ENCODE assay signal across 8 cellular contexts in genomic region chr12:53180270-53180930, GRCh38. TPM values are rescaled to one million over a fixed set of nuclear protein-coding genes. Genes with fewer than 3 reads are reported as not detected.
DNase-seq lines count a peak whose midpoint lies in the region; TF ChIP-seq lines count a peak whose summit lies in the region.

CSAD (minus strand) TSS chr12:53180925; CDS start chr12:53173470, 7,455 bp downstream.
ZNF740 (plus strand) TSS chr12:53180722; CDS start chr12:53181984, 1,262 bp downstream.

- DNase-seq in GF-D8 (lab: John Stamatoyannopoulos, UW) (peak; percentile 90), HEK293T (ENCODE audit: extremely low spot score) (peak; percentile 98), MV-4-11 (lab: John Stamatoyannopoulos, UW) (peak; percentile 95), SJSA1 (ENCODE audit: low read depth in 1 of 2, low spot score in 2 of 2) (peak; percentile 94 to 99), foreskin melanocyte (peak; percentile 95), neuronal stem cell (ENCODE audit: low spot score) (peak; percentile 97)
- DNase-seq in activated naive CD4-positive, alpha-beta T cell (lab: John Stamatoyannopoulos, UW): peak; percentile 89 to 96 (median 91)

- WGBS in neuronal stem cell (ENCODE audit: extremely low coverage in 2 of 2, insufficient read length in 2 of 2, insufficient replicate concordance in 1 of 2), 2 donors: no CpG with 5 or more reads among the region's 67 CpGs

- H3K36me3 ChIP-seq in SJSA1 (peaks cover 35% of the 10 kb centered on the region), neuronal stem cell (replicated peaks in 1 of 2; ENCODE audit: control insufficient read depth in 2 of 2, insufficient read depth in 2 of 2, low read length in 2 of 2) (peaks cover 19 to 38% of the 10 kb centered on the region in 2 donors), subcutaneous abdominal adipose tissue (ENCODE audit: control insufficient read depth in 5 of 5, insufficient read depth in 5 of 5, low read length in 5 of 5) (peaks cover 13 to 32% (median 22%) of the 10 kb centered on the region in 5 donors)

- no peak within 1 kb of the TSS for H2BK12ac ChIP-seq in neuronal stem cell (ENCODE audit: low read length)

- peak within 1 kb of the TSS; percentile 90 for H2BK15ac ChIP-seq in neuronal stem cell (ENCODE audit: low read length)

- peaks cover 4% of the 10 kb centered on the region for H3K79me1 ChIP-seq in neuronal stem cell (ENCODE audit: low read depth, low read length)

- H3K27ac ChIP-seq in SJSA1 (peak within 1 kb of the TSS; percentile 34), neuronal stem cell (replicated peaks; ENCODE audit: low read length) (peak within 1 kb of the TSS; percentile 100), subcutaneous abdominal adipose tissue (ENCODE audit: low read depth, low read length) (peak within 1 kb of the TSS; percentile 87)

- peak within 1 kb of the TSS; percentile 95 for H2AFZ ChIP-seq in neuronal stem cell (ENCODE audit: low read length)

- H3K4me1 ChIP-seq in SJSA1 (replicated peaks) (peaks cover 13% of the 10 kb centered on the region), neuronal stem cell (ENCODE audit: control insufficient read depth in 2 of 2, insufficient read depth in 1 of 2, low read depth in 1 of 2, low read length in 2 of 2) (peaks cover 13 to 21% of the 10 kb centered on the region in 2 donors), subcutaneous abdominal adipose tissue (ENCODE audit: control insufficient read depth in 5 of 5, insufficient read depth in 5 of 5, low read length in 5 of 5) (peaks cover 16 to 61% (median 48%) of the 10 kb centered on the region in 5 donors)

- CTCF ChIA-PET in HEK293T (lab: Yijun Ruan, JAX): interaction anchor here (1.1 to 1.8 kb wide), 2 partner anchors 31 to 172 kb away, joined by 3 to 4 read pairs; no protein-coding TSS in a partner anchor

- H4K91ac ChIP-seq in neuronal stem cell (ENCODE audit: low read depth, low read length, poor library complexity): peak within 1 kb of the TSS; percentile 69

- H3K4ac ChIP-seq in neuronal stem cell (ENCODE audit: low read length): peak within 1 kb of the TSS; percentile 94

- peak within 1 kb of the TSS; percentile 72 for H2BK120ac ChIP-seq in neuronal stem cell (ENCODE audit: low read depth, low read length)

- H4K8ac ChIP-seq in neuronal stem cell (ENCODE audit: low read depth, low read length): peak within 1 kb of the TSS; percentile 100

- H3K23ac ChIP-seq in neuronal stem cell (ENCODE audit: low read depth, low read length, poor library complexity): peak within 1 kb of the TSS; percentile 98

- peak within 1 kb of the TSS; percentile 100 for H3K18ac ChIP-seq in neuronal stem cell (ENCODE audit: low read length)

- H3K14ac ChIP-seq in neuronal stem cell (ENCODE audit: low read length): peak within 1 kb of the TSS; percentile 100

- peak within 1 kb of the TSS; percentile 93 for H2BK5ac ChIP-seq in neuronal stem cell (ENCODE audit: low read length)

- H3K4me3 ChIP-seq in SJSA1: peak within 1 kb of the TSS; percentile 55
- peak within 1 kb of the TSS; percentile 72 to 96 for H3K4me3 ChIP-seq in neuronal stem cell (ENCODE audit: low read length in 2 of 2)
- peak within 1 kb of the TSS; percentile 74 to 91 (median 85) for H3K4me3 ChIP-seq in subcutaneous abdominal adipose tissue (ENCODE audit: low read depth in 1 of 5, low read length in 5 of 5)

- POLR2A ChIA-PET in HEK293T (lab: Yijun Ruan, JAX): interaction anchor here (0.7 to 3.9 kb wide), 21 partner anchors 8 to 199 kb away, joined by 3 to 27 read pairs (median 3); partner anchors contain the start of genes AAAS, EIF4B, ESPL1 and SP1

- no peaks in the 10 kb centered on the region for H3K9me3 ChIP-seq in SJSA1 (replicated peaks)
- peaks cover 2 to 5% of the 10 kb centered on the region in 2 donors for H3K9me3 ChIP-seq in neuronal stem cell (replicated peaks in 1 of 2; ENCODE audit: control insufficient read depth in 2 of 2, insufficient read depth in 1 of 2, low read depth in 1 of 2, low read length in 2 of 2)
- H3K9me3 ChIP-seq in subcutaneous abdominal adipose tissue (ENCODE audit: control insufficient read depth in 5 of 5, low read length in 5 of 5): no peaks in the 10 kb centered on the region

- H3K9ac ChIP-seq in neuronal stem cell (ENCODE audit: low read depth, low read length, poor library complexity) (peak within 1 kb of the TSS; percentile 99), subcutaneous abdominal adipose tissue (ENCODE audit: low read length in 5 of 5) (peak within 1 kb of the TSS; percentile 84 to 91 (median 88))

- H2AK5ac ChIP-seq in neuronal stem cell (ENCODE audit: low read depth, low read length): peak within 1 kb of the TSS; percentile 86

- peak within 1 kb of the TSS; percentile 91 for H3K4me2 ChIP-seq in neuronal stem cell (ENCODE audit: insufficient read depth, low read length, poor library complexity, severe bottlenecking)

- H3K27me3 ChIP-seq in SJSA1 (replicated peaks): no peaks in the 10 kb centered on the region
- H3K27me3 ChIP-seq in neuronal stem cell (ENCODE audit: control insufficient read depth in 3 of 3, insufficient read depth in 3 of 3, low read depth in 1 of 3, low read length in 3 of 3): no peaks in the 10 kb centered on the region
- no peaks in the 10 kb centered on the region for H3K27me3 ChIP-seq in subcutaneous abdominal adipose tissue (ENCODE audit: control insufficient read depth in 5 of 5, insufficient read depth in 4 of 5, low read length in 5 of 5)

TF ChIP-seq in HEK293T, 16 proteins besides CTCF, POLR2A, EP300 and RAD21:
- TF ChIP-seq ARNT (IDR thresholded peaks at IDR 0.05): no peak
- TF ChIP-seq FOXA1 (IDR thresholded peaks at IDR 0.05): no peak
- peak; percentile 51 for TF ChIP-seq L3MBTL2 (conservative IDR thresholded peaks at IDR 0.05)
- no peak for TF ChIP-seq ZNF384 (IDR thresholded peaks at IDR 0.05)
- TF ChIP-seq ELF4 (IDR thresholded peaks at IDR 0.05): peak; percentile 57

RNA-seq across cellular contexts. Expression of gene CSAD, which starts in this region (rescaled TPM):
- 2.5 and 7.5 TPM in 2 replicates for total RNA-seq in SJSA1 (2014; rRNA removed; shearing (Covaris generic))
- polyA plus RNA-seq in neuronal stem cell (2013, experiment 1 of 2): 14.3 TPM
- 14.1 TPM for polyA plus RNA-seq in neuronal stem cell (2013, experiment 2 of 2)

RNA-seq across cellular contexts. Expression of gene ZNF740, which starts in this region (rescaled TPM):
- total RNA-seq in SJSA1 (2014; rRNA removed; shearing (Covaris generic)): 2.1 and 6.8 TPM in 2 replicates
- polyA plus RNA-seq in neuronal stem cell (2013, experiment 1 of 2): 19.7 TPM
- polyA plus RNA-seq in neuronal stem cell (2013, experiment 2 of 2): 19.5 TPM

Comparison
In these comparisons a context has a peak if more than half of its experiments do, and no peak if none do; other contexts are left out.
1. Peak in every context shown above with its lines: DNase-seq, H3K4me3 ChIP-seq and H3K27ac ChIP-seq.
2. H3K27ac ChIP-seq: peak in every context shown above with its lines; median percentile 100 in neuronal stem cell; 87 in subcutaneous abdominal adipose tissue; 34 in SJSA1.